Comparison of ENCODE assay signal across 8 cellular contexts in the genomic region with DNA sequence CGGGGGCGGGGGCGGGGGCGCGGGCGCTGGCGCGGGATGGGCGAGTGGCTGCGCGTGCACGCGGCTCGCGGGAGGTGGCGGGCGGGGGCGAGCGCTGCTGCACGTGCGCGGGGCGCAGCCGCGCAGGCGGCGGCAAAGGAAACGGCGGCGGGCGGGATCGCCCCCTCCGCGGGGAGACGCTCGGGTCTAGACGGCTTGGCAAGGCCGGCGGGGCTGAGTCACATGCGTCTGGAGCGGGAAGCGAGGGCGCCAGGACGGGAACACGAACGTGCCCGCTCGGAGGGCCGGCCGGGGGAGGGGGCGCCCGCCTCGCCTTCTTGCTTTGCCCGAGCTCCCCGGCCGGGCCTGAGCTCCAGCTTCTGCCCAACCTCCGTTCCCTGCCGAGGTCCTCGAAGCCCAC. TPM values are rescaled to one million over a fixed set of nuclear protein-coding genes. Genes with fewer than 3 reads are reported as not detected.
A peak's percentile ranks its signal among the peaks of the same experiment; 100 is the strongest.
DNase-seq lines count a peak whose midpoint lies in the region; ATAC-seq lines count a peak whose summit lies in the region.

No MANE protein-coding gene starts in this region.

- DNase-seq in M059J (ENCODE audit: low read depth) (peak; percentile 69), fibroblast of gingiva (ENCODE audit: low read depth) (peak; percentile 18), retina (peak; percentile 59)
- peak; percentile 19 to 25 for DNase-seq in activated CD8-positive, alpha-beta memory T cell treated with anti-CD3 and anti-CD28 coated beads for 4 hours (ENCODE audit: low read depth in 2 of 2)

- ATAC-seq in GM21717 (IDR thresholded peaks at IDR 0.05; ENCODE audit: unreplicated experiment) = no peak
- ATAC-seq in HG03520 (IDR thresholded peaks at IDR 0.05; ENCODE audit: unreplicated experiment) = no peak
- no peak for ATAC-seq in HG02981 (IDR thresholded peaks at IDR 0.05; ENCODE audit: unreplicated experiment)
- no peak for ATAC-seq in HG03139 (IDR thresholded peaks at IDR 0.05; ENCODE audit: unreplicated experiment)

RNA-seq across cellular contexts. Expression of gene HAUS7, which starts 4.3 kb away (rescaled TPM):
- 76.0 and 85.3 TPM in 2 replicates for total RNA-seq in M059J (2014; rRNA removed; shearing (Covaris generic))

RNA-seq across cellular contexts. Expression of gene BGN, which starts 20.1 kb away (rescaled TPM):
- 53.3 TPM in 2 replicates for total RNA-seq in M059J (2014; rRNA removed; shearing (Covaris generic))

RNA-seq across cellular contexts. Expression of gene TREX2, which starts 28.9 kb away (rescaled TPM):
- total RNA-seq in M059J (2014; rRNA removed; shearing (Covaris generic)) = 1.6 TPM in 1 of 2 replicates, not detected in the other

RNA-seq across cellular contexts. Expression of gene ATP2B3, which starts 42.7 kb away (rescaled TPM):
- not detected in 2 replicates for total RNA-seq in M059J (2014; rRNA removed; shearing (Covaris generic))

Comparison
In these comparisons a context has a peak if more than half of its experiments do, and no peak if none do; other contexts are left out.
1. DNase-seq: peak in every context shown above with its lines; median percentile 69 in M059J; 59 in retina; 22 in activated CD8-positive, alpha-beta memory T cell treated with anti-CD3 and anti-CD28 coated beads for 4 hours; 18 in fibroblast of gingiva.